ENCODE assay signal across 19 cellular contexts in the genomic region with DNA sequence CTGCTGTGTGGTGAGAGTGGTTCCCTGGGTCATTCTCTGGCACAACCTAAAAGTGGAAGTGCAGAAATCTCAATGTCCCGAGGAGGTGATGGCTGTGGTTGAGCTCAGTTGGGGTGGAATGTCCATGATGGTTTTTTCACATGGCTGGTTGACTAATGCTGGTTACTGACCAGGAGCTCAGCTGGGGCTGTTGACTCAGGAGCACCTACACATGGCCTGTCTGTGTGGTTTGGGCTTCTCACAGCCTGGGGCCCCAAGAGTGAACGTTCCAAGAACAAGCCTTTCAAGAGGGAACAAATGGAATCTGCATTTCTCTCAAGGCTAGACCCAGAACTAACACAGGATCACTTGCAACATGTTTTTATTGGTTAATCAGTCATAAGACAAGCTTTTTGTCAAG. TPM values are rescaled to one million over a fixed set of nuclear protein-coding genes. Genes with fewer than 3 reads are reported as not detected.
DNase-seq lines count a peak whose midpoint lies in the region; ATAC-seq and TF ChIP-seq lines count a peak whose summit lies in the region.
"Had no signal": no experiment of that assay in that cellular context is flagged by ENCODE, and none has a peak within 500 bp of the region (broad histone marks: within the 10 kb centered on the region; RNA-seq: fewer than 3 reads in every experiment).

No MANE protein-coding gene starts in this region.

- no peaks in the 10 kb centered on the region for H3K27me3 ChIP-seq in RWPE2 (ENCODE audit: insufficient read depth, poor library complexity, severe bottlenecking)
- H3K27me3 ChIP-seq: BE2C had no signal

- H3K4me1 Mint-ChIP-seq in activated CD4-positive, alpha-beta memory T cell treated with anti-CD3 and anti-CD28 coated beads, Interleukin-2, amount 10 ng/mL, durations not matched to agents 7 days and 5 days, result no peaks in the 10 kb centered on the region
- peaks cover 5% of the 10 kb centered on the region for H3K4me1 Mint-ChIP-seq in activated T-cell treated with anti-CD3 and anti-CD28 coated beads, Interleukin-2, amount 50 U/mL, for 72 hours (ENCODE audit: low read depth)
- H3K4me1 Mint-ChIP-seq: activated naive CD4-positive, alpha-beta T cell treated with anti-CD3 and anti-CD28 coated beads, Interleukin-2, amount 10 ng/mL, durations not matched to agents 7 days and 5 days had no signal

- CTCF ChIA-PET in activated CD4-positive, alpha-beta memory T cell treated with anti-CD3 and anti-CD28 coated beads, Interleukin-2, amount 10 ng/mL, durations not matched to agents 7 days and 5 days (lab: Charles Lee), result no interaction called here

- H3K27ac Mint-ChIP-seq in activated CD4-positive, alpha-beta memory T cell treated with anti-CD3 and anti-CD28 coated beads, Interleukin-2, amount 10 ng/mL, durations not matched to agents 7 days and 5 days, result no peak overlapping the region
- H3K27ac Mint-ChIP-seq in activated T-cell treated with anti-CD3 and anti-CD28 coated beads, Interleukin-2, amount 50 U/mL, for 72 hours, result no peak overlapping the region
- H3K27ac Mint-ChIP-seq: activated naive CD4-positive, alpha-beta T cell treated with anti-CD3 and anti-CD28 coated beads, Interleukin-2, amount 10 ng/mL, durations not matched to agents 7 days and 5 days had no signal

- intact Hi-C loops in sciatic nerve (cut with DNase I), result no loop called here
- intact Hi-C loops in left colon (cut with DNase I, micrococcal nuclease), result no loop called here

- H3K27me3 Mint-ChIP-seq in activated CD4-positive, alpha-beta memory T cell treated with anti-CD3 and anti-CD28 coated beads, Interleukin-2, amount 10 ng/mL, durations not matched to agents 7 days and 5 days, result peaks cover 4% of the 10 kb centered on the region
- peaks cover 7% of the 10 kb centered on the region for H3K27me3 Mint-ChIP-seq in activated T-cell treated with anti-CD3 and anti-CD28 coated beads, Interleukin-2, amount 50 U/mL, for 72 hours (ENCODE audit: low read depth)

- H3K9me3 Mint-ChIP-seq in activated CD4-positive, alpha-beta memory T cell treated with anti-CD3 and anti-CD28 coated beads, Interleukin-2, amount 10 ng/mL, durations not matched to agents 7 days and 5 days, result no peaks in the 10 kb centered on the region
- H3K9me3 Mint-ChIP-seq in activated T-cell treated with anti-CD3 and anti-CD28 coated beads, Interleukin-2, amount 50 U/mL, for 72 hours, result no peaks in the 10 kb centered on the region
- H3K9me3 Mint-ChIP-seq: activated naive CD4-positive, alpha-beta T cell treated with anti-CD3 and anti-CD28 coated beads, Interleukin-2, amount 10 ng/mL, durations not matched to agents 7 days and 5 days had no signal

- POLR2A ChIA-PET in activated CD4-positive, alpha-beta memory T cell treated with anti-CD3 and anti-CD28 coated beads, Interleukin-2, amount 10 ng/mL, durations not matched to agents 7 days and 5 days (lab: Charles Lee), result no interaction called here

- peak overlapping the region; percentile 92 for H3K27ac ChIP-seq in RWPE2 (ENCODE audit: poor library complexity, severe bottlenecking)
- H3K27ac ChIP-seq: WERI-Rb-1 had no signal

- peaks cover 21% of the 10 kb centered on the region for H3K4me1 ChIP-seq in RWPE2 (ENCODE audit: insufficient read depth, poor library complexity, severe bottlenecking)

- no peak for TF ChIP-seq CTCF in RWPE2 (IDR thresholded peaks at IDR 0.05; ENCODE audit: poor library complexity, severe bottlenecking)
- TF ChIP-seq CTCF in fibroblast of mammary gland (conservative IDR thresholded peaks at IDR 0.05; ENCODE audit: control insufficient read depth, insufficient read depth, low read depth, low read length), result no peak

- DNase-seq in ELF-1 (ENCODE audit: low read depth, low spot score) (peak; percentile 75), RWPE2 (ENCODE audit: low spot score) (no peak), fibroblast of mammary gland (ENCODE audit: low read depth) (peak; percentile 81), sciatic nerve (ENCODE audit: low spot score) (no peak), left colon (no peak)
- DNase-seq in activated CD4-positive, alpha-beta memory T cell treated with anti-CD3 and anti-CD28 coated beads, Interleukin-2, amount 10 ng/mL, durations not matched to agents 7 days and 5 days, result no peak
- DNase-seq in activated T-cell treated with anti-CD3 and anti-CD28 coated beads, Interleukin-2, amount 50 U/mL, for 72 hours, result no peak
- DNase-seq: activated naive CD4-positive, alpha-beta T cell treated with anti-CD3 and anti-CD28 coated beads, Interleukin-2, amount 10 ng/mL, durations not matched to agents 7 days and 5 days; cerebellar nuclear complex; DMS53; NCI-H1105; NCI-H345; nucleus accumbens; WERI-Rb-1 had no signal

- no peak overlapping the region for H3K4me3 Mint-ChIP-seq in activated CD4-positive, alpha-beta memory T cell treated with anti-CD3 and anti-CD28 coated beads, Interleukin-2, amount 10 ng/mL, durations not matched to agents 7 days and 5 days
- H3K4me3 Mint-ChIP-seq in activated T-cell treated with anti-CD3 and anti-CD28 coated beads, Interleukin-2, amount 50 U/mL, for 72 hours, result no peak overlapping the region
- H3K4me3 Mint-ChIP-seq: activated naive CD4-positive, alpha-beta T cell treated with anti-CD3 and anti-CD28 coated beads, Interleukin-2, amount 10 ng/mL, durations not matched to agents 7 days and 5 days had no signal

- H3K9me3 ChIP-seq in RWPE2 (ENCODE audit: severe bottlenecking), result no peaks in the 10 kb centered on the region
- H3K9me3 ChIP-seq: BE2C had no signal

- ATAC-seq in RWPE2 (ENCODE audit: low read depth), result peak; percentile 8; the same call in 1 of the 3 replicates
- peak; percentile 5 for ATAC-seq in sciatic nerve
- no peak for ATAC-seq in esophagus mucosa
- no peak for ATAC-seq in left colon
- ATAC-seq in activated T-cell treated with anti-CD3 and anti-CD28 coated beads, Interleukin-2, amount 50 U/mL, for 72 hours (replicated peaks in 1 of 2), result no peak
- ATAC-seq: GM12878 had no signal

- no peaks in the 10 kb centered on the region for H3K36me3 Mint-ChIP-seq in activated CD4-positive, alpha-beta memory T cell treated with anti-CD3 and anti-CD28 coated beads, Interleukin-2, amount 10 ng/mL, durations not matched to agents 7 days and 5 days (ENCODE audit: low read depth)
- no peaks in the 10 kb centered on the region for H3K36me3 Mint-ChIP-seq in activated T-cell treated with anti-CD3 and anti-CD28 coated beads, Interleukin-2, amount 50 U/mL, for 72 hours (ENCODE audit: insufficient read depth in 2 of 2)
- H3K36me3 Mint-ChIP-seq: activated naive CD4-positive, alpha-beta T cell treated with anti-CD3 and anti-CD28 coated beads, Interleukin-2, amount 10 ng/mL, durations not matched to agents 7 days and 5 days had no signal

- H3K36me3 ChIP-seq in RWPE2 (ENCODE audit: low read depth), result no peaks in the 10 kb centered on the region
- H3K36me3 ChIP-seq: BE2C, WERI-Rb-1 had no signal

- H3K4me3 ChIP-seq in RWPE2 (ENCODE audit: severe bottlenecking) (no peak overlapping the region), fibroblast of mammary gland (ENCODE audit: control insufficient read depth, low read depth, low read length) (no peak overlapping the region)
- H3K4me3 ChIP-seq: GM12878, lung had no signal

RNA-seq across cellular contexts. Expression of a gene that starts 6.5 kb away (rescaled TPM):
- total RNA-seq in sciatic nerve, result 69.9 TPM
- not detected for total RNA-seq in esophagus mucosa
- 1 to 10 TPM in 1 of 2 donors, under 1 TPM in 1; 0.50 to 2.8 TPM for total RNA-seq in left colon
- total RNA-seq in activated CD4-positive, alpha-beta memory T cell treated with anti-CD3 and anti-CD28 coated beads, Interleukin-2, amount 10 ng/mL, durations not matched to agents 7 days and 5 days, result not detected
- total RNA-seq in activated T-cell treated with anti-CD3 and anti-CD28 coated beads, Interleukin-2, amount 50 U/mL, for 72 hours, result not detected
- total RNA-seq: GM12878, IMR-90 had no signal

Comparison
In these comparisons a context has a peak if more than half of its experiments do, and no peak if none do; other contexts are left out.
1. DNase-seq: peak in ELF-1 (single experiment) and fibroblast of mammary gland (single experiment); none in RWPE2 (single experiment), sciatic nerve (single experiment), left colon (0 of 2), activated CD4-positive, alpha-beta memory T cell treated with anti-CD3 and anti-CD28 coated beads, Interleukin-2, amount 10 ng/mL, durations not matched to agents 7 days and 5 days (single experiment) and activated T-cell treated with anti-CD3 and anti-CD28 coated beads, Interleukin-2, amount 50 U/mL, for 72 hours (0 of 2).
2. ATAC-seq: peak in RWPE2 (single experiment) and sciatic nerve (single experiment); none in esophagus mucosa (single experiment), left colon (single experiment) and activated T-cell treated with anti-CD3 and anti-CD28 coated beads, Interleukin-2, amount 50 U/mL, for 72 hours (0 of 2).
3. RNA of a gene that starts 6.5 kb away (total RNA-seq): 69.9 TPM in sciatic nerve (single experiment); 0.50 to 2.8 TPM in left colon, not detected in esophagus mucosa (single experiment), not detected in activated CD4-positive, alpha-beta memory T cell treated with anti-CD3 and anti-CD28 coated beads, Interleukin-2, amount 10 ng/mL, durations not matched to agents 7 days and 5 days and not detected in activated T-cell treated with anti-CD3 and anti-CD28 coated beads, Interleukin-2, amount 50 U/mL, for 72 hours; every median in the first group is over 10 times any median in the second.